In genomic region chr10:24958701-24959392, GRCh38 we compare ENCODE assay signal across 12 cellular contexts. TPM values are rescaled to one million over a fixed set of nuclear protein-coding genes. Genes with fewer than 3 reads are reported as not detected.
DNase-seq lines count a peak whose midpoint lies in the region; ATAC-seq and TF ChIP-seq lines count a peak whose summit lies in the region.
"Had no signal": no experiment of that assay in that cellular context is flagged by ENCODE, and none has a peak within 500 bp of the region (broad histone marks: within the 10 kb centered on the region; RNA-seq: fewer than 3 reads in every experiment).

No MANE protein-coding gene starts in this region.

- no peaks in the 10 kb centered on the region for H3K79me2 ChIP-seq in GM23338 (replicated peaks; ENCODE audit: insufficient read depth)

- peaks cover 2% of the 10 kb centered on the region for H3K27me3 Mint-ChIP-seq in GM23338 (ENCODE audit: insufficient read depth, low read depth, poor library complexity)
- H3K27me3 Mint-ChIP-seq: IgD-negative memory B cell, memory B cell had no signal

- H3K27ac Mint-ChIP-seq in GM23338 = peak overlapping the region; percentile 25; the same call in 1 of the 2 replicates
- H3K27ac Mint-ChIP-seq: IgD-negative memory B cell; memory B cell; T-helper 1 cell treated with Interleukin-12 subunit alpha and Interleukin-12 subunit beta and Interleukin-4 antibody, amounts not matched to agents 30 μg/mL and 1 μg/mL, for 36 hours had no signal

- ATAC-seq in GM23338 = no peak

- H3K4me1 ChIP-seq in GM23338 (ENCODE audit: insufficient read depth) (peaks cover 8% of the 10 kb centered on the region), breast epithelium (peaks cover 0 to 6% of the 10 kb centered on the region in 2 donors), skeletal muscle satellite cell (ENCODE audit: control insufficient read depth, insufficient read depth, low read length) (peaks cover 43% of the 10 kb centered on the region)

- H3K36me3 Mint-ChIP-seq in GM23338 (ENCODE audit: low read depth) = no peaks in the 10 kb centered on the region
- H3K36me3 Mint-ChIP-seq: memory B cell had no signal

- H3K4me3 ChIP-seq in GM23338 (no peak overlapping the region), breast epithelium (peak overlapping the region in 1 of 3 donors; percentile 27), skeletal muscle satellite cell (ENCODE audit: low read length) (peak overlapping the region; percentile 48)

- H3K4me2 ChIP-seq in GM23338 = no peak overlapping the region
- H3K4me2 ChIP-seq in skeletal muscle satellite cell (ENCODE audit: low read length) = peak overlapping the region; percentile 73

- intact Hi-C loops in breast epithelium (cut with DNase I; ENCODE audit: low total_unique reads) = no loop called here

- no peaks in the 10 kb centered on the region for H3K9me3 Mint-ChIP-seq in GM23338
- H3K9me3 Mint-ChIP-seq: IgD-negative memory B cell; memory B cell; T-helper 1 cell treated with Interleukin-12 subunit alpha and Interleukin-12 subunit beta and Interleukin-4 antibody, amounts not matched to agents 30 μg/mL and 1 μg/mL, for 36 hours had no signal

- no peak overlapping the region for H3K27ac ChIP-seq in GM23338 (ENCODE audit: low read depth)
- H3K27ac ChIP-seq in breast epithelium = peak overlapping the region; percentile 82 to 86

- H3F3A ChIP-seq in GM23338 (replicated peaks; ENCODE audit: low read depth) = peaks cover 3% of the 10 kb centered on the region; the same call in 1 of the 2 replicates

- peak overlapping the region; percentile 74 for H3K9ac ChIP-seq in skeletal muscle satellite cell (ENCODE audit: low read depth, low read length)

- H3K9me3 ChIP-seq in breast epithelium = no peaks in the 10 kb centered on the region
- no peaks in the 10 kb centered on the region for H3K9me3 ChIP-seq in skeletal muscle satellite cell (replicated peaks; ENCODE audit: low read length)

- no peak for DNase-seq in GM23338 (ENCODE audit: low spot score)
- DNase-seq in breast epithelium (ENCODE audit: low spot score in 2 of 2) = peak in 1 of 2 donors; percentile 28
- peak; percentile 36 for DNase-seq in kidney glomerular epithelial cell (lab: John Stamatoyannopoulos, UW)
- DNase-seq in LoVo (ENCODE audit: low spot score) = no peak
- DNase-seq in activated naive CD4-positive, alpha-beta T cell (lab: John Stamatoyannopoulos, UW) = no peak
- no peak for DNase-seq in kidney tubule cell (ENCODE audit: low spot score)
- no peak for DNase-seq in NCI-H1694 treated with DMSO at 0.1 percent for 48 hours (lab: John Stamatoyannopoulos, UW)
- DNase-seq: stimulated activated CD8-positive, alpha-beta memory T cell treated with anti-CD3 and anti-CD28 coated beads, Interleukin-4, amount 100 ng/mL, for 48 hours had no signal

- H4K20me1 ChIP-seq in GM23338 (replicated peaks; ENCODE audit: insufficient read depth) = no peaks in the 10 kb centered on the region

- TF ChIP-seq POLR2A in breast epithelium (IDR thresholded peaks at IDR 0.05) = no peak

- H3K4me3 Mint-ChIP-seq in GM23338 = no peak overlapping the region
- H3K4me3 Mint-ChIP-seq: IgD-negative memory B cell; memory B cell; T-helper 1 cell treated with Interleukin-12 subunit alpha and Interleukin-12 subunit beta and Interleukin-4 antibody, amounts not matched to agents 30 μg/mL and 1 μg/mL, for 36 hours had no signal

- H2AFZ ChIP-seq in GM23338 = no peak overlapping the region

- H3K27me3 ChIP-seq in GM23338 (ENCODE audit: insufficient read depth) = no peaks in the 10 kb centered on the region
- H3K27me3 ChIP-seq in breast epithelium = no peaks in the 10 kb centered on the region
- H3K27me3 ChIP-seq in skeletal muscle satellite cell (ENCODE audit: control insufficient read depth, insufficient read depth, low read length) = no peaks in the 10 kb centered on the region

- H3K4me1 Mint-ChIP-seq in GM23338 = peaks cover 21% of the 10 kb centered on the region
- H3K4me1 Mint-ChIP-seq: IgD-negative memory B cell, memory B cell had no signal

- no peaks in the 10 kb centered on the region for H3K9me2 ChIP-seq in GM23338 (ENCODE audit: insufficient read depth)

- TF ChIP-seq CTCF in GM23338 (conservative IDR thresholded peaks at IDR 0.05; ENCODE audit: low read depth in 2 of 2) = no peak
- peak in 1 of 3 donors; percentile 17 for TF ChIP-seq CTCF in breast epithelium (IDR thresholded peaks at IDR 0.05)

- no peaks in the 10 kb centered on the region for H3K36me3 ChIP-seq in GM23338 (ENCODE audit: insufficient read depth)
- no peaks in the 10 kb centered on the region for H3K36me3 ChIP-seq in breast epithelium
- no peaks in the 10 kb centered on the region for H3K36me3 ChIP-seq in skeletal muscle satellite cell (ENCODE audit: insufficient read depth, low read length)

TF ChIP-seq in GM23338, 12 proteins besides CTCF, POLR2A, EP300 and RAD21 (continues in another document):
- TF ChIP-seq, protein P1, sequence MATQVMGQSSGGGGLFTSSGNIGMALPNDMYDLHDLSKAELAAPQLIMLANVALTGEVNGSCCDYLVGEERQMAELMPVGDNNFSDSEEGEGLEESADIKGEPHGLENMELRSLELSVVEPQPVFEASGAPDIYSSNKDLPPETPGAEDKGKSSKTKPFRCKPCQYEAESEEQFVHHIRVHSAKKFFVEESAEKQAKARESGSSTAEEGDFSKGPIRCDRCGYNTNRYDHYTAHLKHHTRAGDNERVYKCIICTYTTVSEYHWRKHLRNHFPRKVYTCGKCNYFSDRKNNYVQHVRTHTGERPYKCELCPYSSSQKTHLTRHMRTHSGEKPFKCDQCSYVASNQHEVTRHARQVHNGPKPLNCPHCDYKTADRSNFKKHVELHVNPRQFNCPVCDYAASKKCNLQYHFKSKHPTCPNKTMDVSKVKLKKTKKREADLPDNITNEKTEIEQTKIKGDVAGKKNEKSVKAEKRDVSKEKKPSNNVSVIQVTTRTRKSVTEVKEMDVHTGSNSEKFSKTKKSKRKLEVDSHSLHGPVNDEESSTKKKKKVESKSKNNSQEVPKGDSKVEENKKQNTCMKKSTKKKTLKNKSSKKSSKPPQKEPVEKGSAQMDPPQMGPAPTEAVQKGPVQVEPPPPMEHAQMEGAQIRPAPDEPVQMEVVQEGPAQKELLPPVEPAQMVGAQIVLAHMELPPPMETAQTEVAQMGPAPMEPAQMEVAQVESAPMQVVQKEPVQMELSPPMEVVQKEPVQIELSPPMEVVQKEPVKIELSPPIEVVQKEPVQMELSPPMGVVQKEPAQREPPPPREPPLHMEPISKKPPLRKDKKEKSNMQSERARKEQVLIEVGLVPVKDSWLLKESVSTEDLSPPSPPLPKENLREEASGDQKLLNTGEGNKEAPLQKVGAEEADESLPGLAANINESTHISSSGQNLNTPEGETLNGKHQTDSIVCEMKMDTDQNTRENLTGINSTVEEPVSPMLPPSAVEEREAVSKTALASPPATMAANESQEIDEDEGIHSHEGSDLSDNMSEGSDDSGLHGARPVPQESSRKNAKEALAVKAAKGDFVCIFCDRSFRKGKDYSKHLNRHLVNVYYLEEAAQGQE (IDR thresholded peaks at IDR 0.05; ENCODE audit: unreplicated experiment) = no peak
- TF ChIP-seq ZNF331 (CRISPR knock-in tag; IDR thresholded peaks at IDR 0.05; ENCODE audit: low read depth) (no peak), STAT1 (IDR thresholded peaks at IDR 0.05; ENCODE audit: unreplicated experiment) (no peak)
- TF ChIP-seq, protein P2, sequence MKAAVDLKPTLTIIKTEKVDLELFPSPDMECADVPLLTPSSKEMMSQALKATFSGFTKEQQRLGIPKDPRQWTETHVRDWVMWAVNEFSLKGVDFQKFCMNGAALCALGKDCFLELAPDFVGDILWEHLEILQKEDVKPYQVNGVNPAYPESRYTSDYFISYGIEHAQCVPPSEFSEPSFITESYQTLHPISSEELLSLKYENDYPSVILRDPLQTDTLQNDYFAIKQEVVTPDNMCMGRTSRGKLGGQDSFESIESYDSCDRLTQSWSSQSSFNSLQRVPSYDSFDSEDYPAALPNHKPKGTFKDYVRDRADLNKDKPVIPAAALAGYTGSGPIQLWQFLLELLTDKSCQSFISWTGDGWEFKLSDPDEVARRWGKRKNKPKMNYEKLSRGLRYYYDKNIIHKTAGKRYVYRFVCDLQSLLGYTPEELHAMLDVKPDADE (IDR thresholded peaks at IDR 0.05) = no peak

RNA-seq across cellular contexts. Expression of gene PRTFDC1, which starts 6.4 kb away (rescaled TPM):
- 5.3 and 7.9 TPM in 2 replicates for total RNA-seq in GM23338 (2014; rRNA removed; shearing (Covaris generic))
- polyA plus RNA-seq in GM23338 (2016; fragmentation: Nextera tagmentation; extraction: Ambion mirVana) = 7.6 and 9.1 TPM in 2 replicates
- 1 to 10 TPM; 2.6 to 6.6 (median 3.3) TPM for total RNA-seq in breast epithelium
- 4.2 and 8.1 TPM in 2 replicates for total RNA-seq in skeletal muscle satellite cell (2012; rRNA removed)
- polyA plus RNA-seq: IgD-negative memory B cell had no signal

RNA-seq across cellular contexts. Expression of gene ENKUR, which starts 57.1 kb away (rescaled TPM):
- total RNA-seq in GM23338 (2014; rRNA removed; shearing (Covaris generic)) = not detected in 2 replicates
- polyA plus RNA-seq in GM23338 (2016; fragmentation: Nextera tagmentation; extraction: Ambion mirVana) = 0.30 and 0.44 TPM in 2 replicates
- total RNA-seq in breast epithelium = not detected
- under 0.01 TPM in 1 of 2 replicates, not detected in the other for total RNA-seq in skeletal muscle satellite cell (2012; rRNA removed)

RNA-seq across cellular contexts. Expression of gene THNSL1, which starts 57.6 kb away (rescaled TPM):
- 5.8 and 7.3 TPM in 2 replicates for total RNA-seq in GM23338 (2014; rRNA removed; shearing (Covaris generic))
- 2.6 TPM in 2 replicates for polyA plus RNA-seq in GM23338 (2016; fragmentation: Nextera tagmentation; extraction: Ambion mirVana)
- total RNA-seq in breast epithelium = 1 to 10 TPM; 1.6 to 4.2 (median 1.6) TPM
- total RNA-seq in skeletal muscle satellite cell (2012; rRNA removed) = 3.5 and 4.2 TPM in 2 replicates
